Comparison of ENCODE assay signal across 8 cellular contexts in the genomic region with DNA sequence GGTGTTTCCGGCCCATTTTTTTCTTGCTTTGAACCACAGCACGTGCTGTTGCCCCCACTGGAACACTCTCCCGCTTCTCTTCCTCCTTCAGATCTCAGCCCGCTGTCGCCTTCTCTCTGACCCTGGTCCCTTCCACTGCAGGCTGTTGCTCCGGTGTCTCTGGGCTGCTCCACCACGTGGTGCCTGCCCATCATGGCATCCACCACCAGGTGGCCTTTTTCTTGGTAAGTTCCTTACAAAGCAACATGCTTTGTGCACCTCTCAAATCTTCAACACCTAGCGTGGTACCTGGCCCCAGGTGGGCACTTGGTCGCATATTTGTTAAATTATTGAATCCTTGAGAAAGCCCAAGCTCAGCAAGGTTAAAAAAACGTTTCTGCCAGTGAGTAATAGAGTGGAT. TPM values are rescaled to one million over a fixed set of nuclear protein-coding genes. Genes with fewer than 3 reads are reported as not detected.
DNase-seq lines count a peak whose midpoint lies in the region; ATAC-seq, FAIRE-seq and TF ChIP-seq lines count a peak whose summit lies in the region.

No MANE protein-coding gene starts in this region.

- peak; percentile 48 to 64 for DNase-seq in A549 (ENCODE audit: low read depth in 1 of 2, low spot score in 1 of 2)
- DNase-seq in RPMI7951 (ENCODE audit: low read depth), result peak; percentile 7
- no peak for DNase-seq in foreskin keratinocyte
- DNase-seq in sciatic nerve (ENCODE audit: low spot score), result no peak
- DNase-seq in GDM1 (lab: John Stamatoyannopoulos, UW), result no peak
- DNase-seq in testis, result no peak

- 2% methylated on average over 10 of the region's 10 CpGs for WGBS in A549 (ENCODE audit: missing lambda C conversion rate)
- 55 to 60% methylated on average over 10 of the region's 10 CpGs for WGBS in testis, 2 donors

- H3K4me1 ChIP-seq in A549 (peaks cover 12% of the 10 kb centered on the region; the same call in 2 of the 3 replicates), foreskin keratinocyte (no peaks in the 10 kb centered on the region), testis (no peaks in the 10 kb centered on the region)

- TF ChIP-seq EP300 in A549 (IDR thresholded peaks at IDR 0.05), result no peak

- no peak overlapping the region for H3K4me2 ChIP-seq in A549

- TF ChIP-seq POLR2A in A549 (IDR thresholded peaks at IDR 0.05; ENCODE audit: low read length) (no peak), testis (IDR thresholded peaks at IDR 0.05) (no peak)

- peak; percentile 63 to 89; a peak in 5 of 6 replicates for ATAC-seq in A549
- ATAC-seq in foreskin keratinocyte, result no peak
- ATAC-seq in sciatic nerve, result no peak
- no peak for ATAC-seq in GM19023 (IDR thresholded peaks at IDR 0.05; ENCODE audit: unreplicated experiment)

- no peaks in the 10 kb centered on the region for H3K9me3 ChIP-seq in A549
- H3K9me3 ChIP-seq in testis, result no peaks in the 10 kb centered on the region

- H3K4me3 ChIP-seq in A549, result no peak overlapping the region
- no peak overlapping the region for H3K4me3 ChIP-seq in testis

- H3K27ac ChIP-seq in A549 (no peak overlapping the region), foreskin keratinocyte (no peak overlapping the region), testis (no peak overlapping the region)

- FAIRE-seq in A549 (lab: Jason Lieb, UNC), result no peak

- H3K36me3 ChIP-seq in testis (ENCODE audit: low read depth, missing control alignments), result no peaks in the 10 kb centered on the region

- peak in 1 of 2 experiments; percentile 21; a peak in 1 of 5 replicates for TF ChIP-seq RAD21 in A549 (conservative IDR thresholded peaks at IDR 0.05 in 1 of 2, IDR thresholded peaks at IDR 0.05 in 1 of 2)

- CTCF ChIA-PET in A549 (lab: Yijun Ruan, JAX), result interaction anchor here (0.6 to 2.8 kb wide), 7 partner anchors 8 to 99 kb away, joined by 3 to 11 read pairs (median 4); no protein-coding TSS in a partner anchor

- H3K27me3 ChIP-seq in foreskin keratinocyte (no peaks in the 10 kb centered on the region), testis (no peaks in the 10 kb centered on the region)

- POLR2A ChIA-PET in A549 (lab: Yijun Ruan, JAX), result no interaction called here

- peak; percentile 34; the same call in 2 of the 3 replicates for TF ChIP-seq CTCF in A549 (IDR thresholded peaks at IDR 0.05)
- TF ChIP-seq CTCF in GM12874 (IDR thresholded peaks at IDR 0.05; ENCODE audit: insufficient read depth, low read depth, low read length), result peak; percentile 54; the same call in 1 of the 2 replicates
- TF ChIP-seq CTCF in foreskin keratinocyte (conservative IDR thresholded peaks at IDR 0.05), result peak; percentile 15
- TF ChIP-seq CTCF in testis (IDR thresholded peaks at IDR 0.05), result peak in 1 of 3 experiments; percentile 18

- intact Hi-C loops in sciatic nerve (cut with DNase I) (no loop called here), testis (cut with DNase I; ENCODE audit: low total_unique reads) (no loop called here)

TF ChIP-seq in A549, 52 proteins besides CTCF, POLR2A, EP300 and RAD21:
- TF ChIP-seq HEYL (CRISPR knock-in tag; IDR thresholded peaks at IDR 0.05), result no peak
- TF ChIP-seq ZSCAN20 (CRISPR knock-in tag; IDR thresholded peaks at IDR 0.05), result no peak
- TF ChIP-seq HDAC2 (IDR thresholded peaks at IDR 0.05), result no peak
- no peak for TF ChIP-seq BHLHE40 (IDR thresholded peaks at IDR 0.05; ENCODE audit: low read depth, low read length)
- no peak for TF ChIP-seq JUNB (IDR thresholded peaks at IDR 0.05)
- TF ChIP-seq, protein P1, sequence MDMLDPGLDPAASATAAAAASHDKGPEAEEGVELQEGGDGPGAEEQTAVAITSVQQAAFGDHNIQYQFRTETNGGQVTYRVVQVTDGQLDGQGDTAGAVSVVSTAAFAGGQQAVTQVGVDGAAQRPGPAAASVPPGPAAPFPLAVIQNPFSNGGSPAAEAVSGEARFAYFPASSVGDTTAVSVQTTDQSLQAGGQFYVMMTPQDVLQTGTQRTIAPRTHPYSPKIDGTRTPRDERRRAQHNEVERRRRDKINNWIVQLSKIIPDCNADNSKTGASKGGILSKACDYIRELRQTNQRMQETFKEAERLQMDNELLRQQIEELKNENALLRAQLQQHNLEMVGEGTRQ (IDR thresholded peaks at IDR 0.05), result peak; percentile 48; the same call in 1 of the 2 replicates
- TF ChIP-seq, protein P2, sequence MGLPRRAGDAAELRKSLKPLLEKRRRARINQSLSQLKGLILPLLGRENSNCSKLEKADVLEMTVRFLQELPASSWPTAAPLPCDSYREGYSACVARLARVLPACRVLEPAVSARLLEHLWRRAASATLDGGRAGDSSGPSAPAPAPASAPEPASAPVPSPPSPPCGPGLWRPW (IDR thresholded peaks at IDR 0.05), result no peak
- TF ChIP-seq, protein P3, sequence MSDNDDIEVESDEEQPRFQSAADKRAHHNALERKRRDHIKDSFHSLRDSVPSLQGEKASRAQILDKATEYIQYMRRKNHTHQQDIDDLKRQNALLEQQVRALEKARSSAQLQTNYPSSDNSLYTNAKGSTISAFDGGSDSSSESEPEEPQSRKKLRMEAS (IDR thresholded peaks at IDR 0.05), result peak; percentile 59
- TF ChIP-seq FOSB (CRISPR knock-in tag; IDR thresholded peaks at IDR 0.05), result no peak
- peak; percentile 32; the same call in 2 of the 3 replicates for TF ChIP-seq SMC3 (IDR thresholded peaks at IDR 0.05)
- TF ChIP-seq, protein P4, sequence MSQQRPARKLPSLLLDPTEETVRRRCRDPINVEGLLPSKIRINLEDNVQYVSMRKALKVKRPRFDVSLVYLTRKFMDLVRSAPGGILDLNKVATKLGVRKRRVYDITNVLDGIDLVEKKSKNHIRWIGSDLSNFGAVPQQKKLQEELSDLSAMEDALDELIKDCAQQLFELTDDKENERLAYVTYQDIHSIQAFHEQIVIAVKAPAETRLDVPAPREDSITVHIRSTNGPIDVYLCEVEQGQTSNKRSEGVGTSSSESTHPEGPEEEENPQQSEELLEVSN (IDR thresholded peaks at IDR 0.05; ENCODE audit: borderline replicate concordance, low read depth), result no peak

RNA-seq across cellular contexts. Expression of a gene that starts 19.1 kb away (rescaled TPM):
- polyA plus RNA-seq in A549 (2011; rRNA removed) (not detected in 2 replicates), A549 (2017; fragmentation: RNase III; extraction: RNeasy Plus Mini Kit Qiagen cat#74134 plus additional on column Dnase treatment) (not detected in 3 replicates), foreskin keratinocyte (not detected in 2 replicates), testis (ENCODE audit: insufficient read depth, low read depth, low replicate concordance) (2.3 TPM)
- not detected in 2 replicates for polyA plus RNA-seq in A549 (2012; cell fraction: cytosol; rRNA removed)
- polyA plus RNA-seq in A549 (2012; cell fraction: nucleus; rRNA removed), result not detected in 2 replicates
- not detected in 2 replicates for polyA minus RNA-seq in A549 (2011; rRNA and poly(A)+ RNA removed)
- not detected in 2 replicates for total RNA-seq in RPMI7951 (2014; rRNA removed; shearing (Covaris generic))
- total RNA-seq in foreskin keratinocyte (not detected in 2 replicates), sciatic nerve (not detected), testis (1 to 10 TPM; 3.9 to 4.2 TPM)

Comparison
In these comparisons a context has a peak if more than half of its experiments do, and no peak if none do; other contexts are left out.
1. ATAC-seq: peak in A549 (2 of 2); none in foreskin keratinocyte (single experiment), sciatic nerve (single experiment) and GM19023 (single experiment).
2. DNase-seq: peak in A549 (2 of 2) and RPMI7951 (single experiment); none in foreskin keratinocyte (0 of 2), sciatic nerve (single experiment), GDM1 (single experiment) and testis (single experiment).